Comparison of ENCODE assay signal across 11 cellular contexts in the genomic region with DNA sequence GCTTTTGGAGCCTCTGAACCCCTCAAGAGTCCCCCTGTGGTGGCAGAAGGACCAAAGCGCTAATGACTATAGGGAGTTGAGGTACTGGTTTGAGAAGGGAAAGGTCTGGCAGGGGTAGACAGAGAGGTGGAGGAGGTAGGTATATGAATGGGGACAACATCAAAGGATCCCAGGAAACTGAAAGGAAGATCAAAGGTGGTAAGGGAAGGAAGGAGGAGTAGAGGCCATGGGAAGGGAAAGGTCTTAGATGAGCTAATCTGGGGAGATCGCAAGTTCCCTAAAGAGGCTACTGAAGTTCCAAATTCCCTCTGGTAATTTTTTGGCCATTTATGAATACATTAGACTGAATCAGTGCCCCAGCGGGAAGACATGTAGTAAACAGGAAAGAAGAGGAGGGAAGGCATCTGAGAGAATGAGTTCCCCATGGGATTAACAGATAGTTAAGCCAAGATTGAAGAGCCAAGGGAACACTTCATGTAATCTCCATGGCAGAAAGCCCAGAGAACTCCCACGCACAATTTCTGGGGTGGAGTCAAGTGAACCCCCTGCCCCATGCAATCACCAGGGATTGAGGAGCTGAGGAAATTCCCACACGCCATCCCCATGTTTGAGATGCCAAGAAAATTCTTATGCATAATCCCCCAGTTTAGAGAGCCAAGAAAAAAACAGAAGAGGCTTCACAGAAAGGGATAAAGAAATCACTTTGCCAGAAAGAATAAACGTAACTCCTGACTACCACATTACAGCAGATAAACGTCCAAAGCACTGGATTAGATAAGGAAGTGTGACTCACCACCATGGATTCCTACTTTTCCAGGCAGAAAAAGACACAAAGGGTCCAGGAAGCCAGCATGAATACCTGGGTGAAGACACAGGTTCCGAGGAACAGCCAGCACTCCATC. TPM values are rescaled to one million over a fixed set of nuclear protein-coding genes. Genes with fewer than 3 reads are reported as not detected.
A peak's percentile ranks its signal among the peaks of the same experiment; 100 is the strongest.
DNase-seq lines count a peak whose midpoint lies in the region; ATAC-seq, FAIRE-seq and TF ChIP-seq lines count a peak whose summit lies in the region.
"Had no signal": no experiment of that assay in that cellular context is flagged by ENCODE, and none has a peak within 500 bp of the region (broad histone marks: within the 10 kb centered on the region; RNA-seq: fewer than 3 reads in every experiment).

No MANE protein-coding gene starts in this region.

- TF ChIP-seq CTCF in fibroblast of villous mesenchyme (IDR thresholded peaks at IDR 0.05; ENCODE audit: insufficient read depth, low read depth, low read length) (no peak), pancreas (IDR thresholded peaks at IDR 0.05) (no peak)

- peaks cover 3% of the 10 kb centered on the region; the same call in 1 of the 2 replicates for H3K36me3 ChIP-seq in SK-N-MC (ENCODE audit: insufficient read depth, low read length)
- no peaks in the 10 kb centered on the region for H3K36me3 ChIP-seq in pancreas

- intact Hi-C loops in pancreas (cut with DNase I) = no loop called here

- WGBS in pancreas, 2 donors = 57 to 69% methylated on average over 8 of the region's 8 CpGs

- H3K27me3 ChIP-seq in pancreas = no peaks in the 10 kb centered on the region

- 0 out of 2 replicates have a peak overlapping the region, but pooled peaks have one; percentile 16 for H3K4me3 ChIP-seq in SK-N-MC
- no peak overlapping the region for H3K4me3 ChIP-seq in fibroblast of villous mesenchyme (ENCODE audit: low read depth, low read length)
- H3K4me3 ChIP-seq in pancreas = no peak overlapping the region

- H3K9ac ChIP-seq in SK-N-MC (ENCODE audit: insufficient read length) = peak overlapping the region; percentile 64

- H3K27ac ChIP-seq in SK-N-MC (peak overlapping the region; percentile 97), pancreas (peak overlapping the region in 1 of 4 donors; percentile 2)

- ATAC-seq in pancreas = peak in 3 of 4 donors; percentile 19 to 56 (median 25)
- no peak for ATAC-seq in HG02970 (IDR thresholded peaks at IDR 0.05; ENCODE audit: low FRiP score, unreplicated experiment)
- ATAC-seq: activated T-cell treated with anti-CD3 and anti-CD28 coated beads, Interleukin-2, amount 50 U/mL, for 4 hours had no signal

- no peak for FAIRE-seq in pancreas (lab: Jason Lieb, UNC)

- no peaks in the 10 kb centered on the region for H3K4me1 ChIP-seq in pancreas

- H3K9me3 ChIP-seq in SK-N-MC (ENCODE audit: low read depth, low read length) (0 out of 2 replicates have a peak, but pooled peaks cover 4% of the 10 kb centered on the region), pancreas (no peaks in the 10 kb centered on the region)

- DNase-seq in D341Med (ENCODE audit: low spot score) (peak; percentile 43), SK-N-MC (ENCODE audit: low read depth, low spot score) (peak; percentile 87), fibroblast of villous mesenchyme (ENCODE audit: low read depth) (peak; percentile 93), pancreas (peak in 1 of 6 donors; percentile 14), NCI-H446 (lab: John Stamatoyannopoulos, UW) (no peak), NCI-H524 treated with DMSO at 0.1 percent for 48 hours (lab: John Stamatoyannopoulos, UW) (no peak)
- DNase-seq in activated CD4-positive, alpha-beta T cell treated with anti-CD3 and anti-CD28 coated beads for 48 hours = no peak
- DNase-seq: activated T-cell treated with anti-CD3 and anti-CD28 coated beads, Interleukin-2, amount 50 U/mL, for 4 hours had no signal

RNA-seq across cellular contexts. Expression of a gene that starts 25.8 kb away (rescaled TPM):
- 0.32 and 3.0 TPM in 2 replicates for total RNA-seq in fibroblast of villous mesenchyme
- total RNA-seq in pancreas = 1 to 10 TPM; 1.3 to 2.9 (median 1.7) TPM
- 1 to 10 TPM; 1.3 to 1.5 TPM for polyA plus RNA-seq in pancreas

RNA-seq across cellular contexts. Expression of a gene that starts 38.9 kb away (rescaled TPM):
- total RNA-seq in fibroblast of villous mesenchyme = not detected in 2 replicates
- not detected for total RNA-seq in pancreas
- not detected for polyA plus RNA-seq in pancreas
- total RNA-seq: activated T-cell treated with anti-CD3 and anti-CD28 coated beads, Interleukin-2, amount 50 U/mL, for 4 hours; epithelial cell of proximal tubule; NCI-H460 had no signal

RNA-seq across cellular contexts. Expression of a gene that starts 41.9 kb away (rescaled TPM):
- total RNA-seq in fibroblast of villous mesenchyme (3.2 and 4.3 TPM in 2 replicates), pancreas (1 to 10 TPM; 1.8 to 4.5 (median 2.6) TPM)
- polyA plus RNA-seq in pancreas = 1 to 10 TPM; 3.4 to 6.2 TPM

Comparison
In these comparisons a context has a peak if more than half of its experiments do, and no peak if none do; other contexts are left out.
1. DNase-seq: peak in D341Med (single experiment), SK-N-MC (single experiment) and fibroblast of villous mesenchyme (single experiment); none in NCI-H446 (0 of 2), activated CD4-positive, alpha-beta T cell treated with anti-CD3 and anti-CD28 coated beads for 48 hours (single experiment) and NCI-H524 treated with DMSO at 0.1 percent for 48 hours (single experiment).